ENCODE assay signal across 10 cellular contexts in genomic region chr2:176093145-176093888, GRCh38. TPM values are rescaled to one million over a fixed set of nuclear protein-coding genes. Genes with fewer than 3 reads are reported as not detected.
DNase-seq lines count a peak whose midpoint lies in the region; ATAC-seq and FAIRE-seq lines count a peak whose summit lies in the region.
"Had no signal": no experiment of that assay in that cellular context is flagged by ENCODE, and none has a peak within 500 bp of the region (broad histone marks: within the 10 kb centered on the region; RNA-seq: fewer than 3 reads in every experiment).

No MANE protein-coding gene starts in this region.

- ATAC-seq in GM18519 (IDR thresholded peaks at IDR 0.05; ENCODE audit: low FRiP score, unreplicated experiment), result no peak

- H2BK120ac ChIP-seq in trophoblast cell (ENCODE audit: insufficient read depth, low read length, poor library complexity), result no peak overlapping the region

- H3K4ac ChIP-seq in trophoblast cell (ENCODE audit: low read depth, low read length), result no peak overlapping the region

- no peak overlapping the region for H4K12ac ChIP-seq in trophoblast cell (ENCODE audit: low read depth, low read length)

- H3K79me1 ChIP-seq in trophoblast cell (ENCODE audit: low read length), result no peaks in the 10 kb centered on the region

- H4K91ac ChIP-seq in trophoblast cell (ENCODE audit: low read depth, low read length), result no peak overlapping the region

- H2BK5ac ChIP-seq in trophoblast cell (ENCODE audit: low read depth, low read length, poor library complexity), result no peak overlapping the region

- H3K9me3 Mint-ChIP-seq in dendritic cell treated with granulocyte-macrophage colony-stimulating factor and Interleukin-4, amounts not matched to agents 40 ng/mL and 50 ng/mL, for 4 days, result no peaks in the 10 kb centered on the region

- no peak overlapping the region for H3K18ac ChIP-seq in trophoblast cell (ENCODE audit: low read length)

- peak overlapping the region; percentile 83 for H3K4me2 ChIP-seq in trophoblast cell (ENCODE audit: low read length)

- no peak overlapping the region for H3K27ac Mint-ChIP-seq in dendritic cell treated with granulocyte-macrophage colony-stimulating factor and Interleukin-4, amounts not matched to agents 40 ng/mL and 50 ng/mL, for 4 days

- H3K4me1 Mint-ChIP-seq in dendritic cell treated with granulocyte-macrophage colony-stimulating factor and Interleukin-4, amounts not matched to agents 40 ng/mL and 50 ng/mL, for 4 days (ENCODE audit: low read depth), result peaks cover 49% of the 10 kb centered on the region

- no peaks in the 10 kb centered on the region for H3K36me3 Mint-ChIP-seq in dendritic cell treated with granulocyte-macrophage colony-stimulating factor and Interleukin-4, amounts not matched to agents 40 ng/mL and 50 ng/mL, for 4 days (ENCODE audit: low read depth)

- no peak overlapping the region for H2BK12ac ChIP-seq in trophoblast cell (ENCODE audit: low read length)

- H2AK5ac ChIP-seq in trophoblast cell (ENCODE audit: low read length), result no peak overlapping the region

- H3K4me1 ChIP-seq in HUES6 (ENCODE audit: control insufficient read depth, insufficient read depth, low read length) (peaks cover 35% of the 10 kb centered on the region), trophoblast cell (ENCODE audit: control insufficient read depth in 1 of 2, insufficient read depth in 2 of 2, low read length in 2 of 2) (peaks cover 8 to 15% of the 10 kb centered on the region in 2 experiments)

- no peak overlapping the region for H3K9ac ChIP-seq in HUES6 (ENCODE audit: low read length)
- no peak overlapping the region for H3K9ac ChIP-seq in trophoblast cell (ENCODE audit: low read length)

- H3K79me2 ChIP-seq in trophoblast cell (ENCODE audit: control insufficient read depth, insufficient read depth, low read length, poor library complexity), result no peaks in the 10 kb centered on the region

- H3K27me3 ChIP-seq in HUES6 (ENCODE audit: control insufficient read depth, insufficient read depth, low read length) (peaks cover 100% of the 10 kb centered on the region), trophoblast cell (ENCODE audit: insufficient read depth, low read length) (peaks cover 78% of the 10 kb centered on the region)

- H3K36me3 ChIP-seq in HUES6 (ENCODE audit: control insufficient read depth, insufficient read depth, low read length) (no peaks in the 10 kb centered on the region), trophoblast cell (ENCODE audit: control insufficient read depth in 1 of 2, insufficient read depth in 2 of 2, low read length in 2 of 2) (no peaks in the 10 kb centered on the region)

- DNase-seq in NCI-H146 (lab: John Stamatoyannopoulos, UW) (peak; percentile 55), NCI-H146 treated with DMSO at 0.1 percent for 48 hours (lab: John Stamatoyannopoulos, UW; ENCODE audit: unreplicated experiment) (no peak), trophoblast cell (no peak), GM19239 (ENCODE audit: insufficient read length, low spot score) (no peak), pons (ENCODE audit: low spot score) (no peak)
- DNase-seq: hypothalamus had no signal

- H3K27ac ChIP-seq in HUES6 (ENCODE audit: low read depth, low read length) (no peak overlapping the region), trophoblast cell (ENCODE audit: low read depth, low read length) (no peak overlapping the region)

- no peak overlapping the region for H4K8ac ChIP-seq in trophoblast cell (ENCODE audit: low read depth, low read length)

- no peak overlapping the region for H3K14ac ChIP-seq in trophoblast cell (ENCODE audit: low read length)

- no CpG with 5 or more reads among the region's 52 CpGs for WGBS in trophoblast cell (ENCODE audit: extremely low coverage, insufficient coverage, insufficient read length)

- H3K27me3 Mint-ChIP-seq in dendritic cell treated with granulocyte-macrophage colony-stimulating factor and Interleukin-4, amounts not matched to agents 40 ng/mL and 50 ng/mL, for 4 days, result peaks cover 94% of the 10 kb centered on the region

- no peak overlapping the region for H3K23ac ChIP-seq in trophoblast cell (ENCODE audit: low read length)

- FAIRE-seq in GM19239 (lab: Jason Lieb, UNC), result no peak

- peak overlapping the region; percentile 73 for H3K4me3 Mint-ChIP-seq in dendritic cell treated with granulocyte-macrophage colony-stimulating factor and Interleukin-4, amounts not matched to agents 40 ng/mL and 50 ng/mL, for 4 days

- intact Hi-C loops in dendritic cell treated with granulocyte-macrophage colony-stimulating factor and Interleukin-4, amounts not matched to agents 40 ng/mL and 50 ng/mL, for 4 days (cut with micrococcal nuclease), result loop anchor here (10.0 kb wide), 1 partner anchor 89 kb away; the partner anchor contains the start of gene LNPK

- H3K9me3 ChIP-seq in HUES6 (ENCODE audit: control insufficient read depth, insufficient read depth, low read depth, low read length) (no peaks in the 10 kb centered on the region), trophoblast cell (ENCODE audit: insufficient read depth, low read depth, low read length) (peaks cover 4% of the 10 kb centered on the region)

- peak overlapping the region; percentile 53 for H2AFZ ChIP-seq in trophoblast cell (ENCODE audit: insufficient read depth, low read length, poor library complexity)

- H3K4me3 ChIP-seq in HUES6 (ENCODE audit: low read depth, low read length), result peak overlapping the region; percentile 48
- H3K4me3 ChIP-seq in trophoblast cell (ENCODE audit: low read depth, low read length), result peak overlapping the region; percentile 67

RNA-seq across cellular contexts. Expression of gene HOXD13, which starts 0.8 kb away (rescaled TPM):
- polyA plus RNA-seq in trophoblast cell (2013), result 0.28 and 0.37 TPM in 2 replicates
- polyA plus RNA-seq: AG04450 had no signal

RNA-seq across cellular contexts. Expression of gene HOXD12, which starts 6.3 kb away (rescaled TPM):
- polyA plus RNA-seq in trophoblast cell (2013), result 0.06 and 0.07 TPM in 2 replicates
- polyA plus RNA-seq: AG04450 had no signal

RNA-seq across cellular contexts. Expression of gene EVX2, which starts 9.6 kb away (rescaled TPM):
- 0.03 TPM in 2 replicates for polyA plus RNA-seq in trophoblast cell (2013)
- polyA plus RNA-seq: AG04450 had no signal

RNA-seq across cellular contexts. Expression of gene HOXD11, which starts 13.8 kb away (rescaled TPM):
- polyA plus RNA-seq in trophoblast cell (2013), result 2.7 and 3.3 TPM in 2 replicates
- polyA plus RNA-seq: AG04450 had no signal

RNA-seq across cellular contexts. Expression of gene HOXD10, which starts 23.3 kb away (rescaled TPM):
- polyA plus RNA-seq in trophoblast cell (2013), result 1.4 and 1.6 TPM in 2 replicates
- polyA plus RNA-seq: AG04450 had no signal
